ENCODE assay signal across 2 cellular contexts in the genomic region with DNA sequence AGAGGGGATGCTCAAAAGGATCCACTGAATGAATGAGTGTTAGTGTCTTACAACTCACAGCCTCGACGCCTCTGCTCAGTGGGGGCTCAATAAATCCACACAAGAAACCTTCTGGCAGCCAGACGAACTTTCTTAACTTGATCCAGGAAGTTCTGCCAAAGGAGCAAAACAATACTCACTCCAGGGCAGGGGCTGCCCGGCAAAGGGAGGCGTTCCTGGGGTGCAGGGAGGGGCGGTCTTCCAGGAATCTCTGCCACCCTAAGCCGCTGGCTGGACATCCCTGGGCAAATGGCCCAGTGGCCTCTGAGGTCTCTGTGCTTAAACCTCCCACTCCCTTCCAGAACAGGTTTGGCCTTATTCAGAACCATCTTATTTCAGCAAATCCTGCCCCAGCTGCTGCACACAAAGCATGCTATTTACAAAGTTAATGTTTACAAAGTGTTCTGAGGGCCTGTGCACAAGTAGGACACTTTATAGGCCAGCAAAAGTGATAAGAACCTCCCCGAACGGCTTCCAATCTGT.
TF ChIP-seq lines count a peak whose summit lies in the region.

No MANE protein-coding gene starts in this region.

TF ChIP-seq in GM23338, 12 proteins besides CTCF, POLR2A, EP300 and RAD21 (continued from another document):
- TF ChIP-seq ZNF462 (CRISPR knock-in tag; IDR thresholded peaks at IDR 0.05) (no peak), STAT1 (IDR thresholded peaks at IDR 0.05; ENCODE audit: unreplicated experiment) (no peak), EZH2 (IDR thresholded peaks at IDR 0.05; ENCODE audit: low read depth, unreplicated experiment) (no peak), ZNF114 (CRISPR knock-in tag; IDR thresholded peaks at IDR 0.05) (no peak), NANOG (IDR thresholded peaks at IDR 0.05; ENCODE audit: borderline replicate concordance) (no peak), EZH2phosphoT487 (IDR thresholded peaks at IDR 0.05; ENCODE audit: unreplicated experiment) (no peak)

TF ChIP-seq in K562, 482 proteins besides CTCF, POLR2A, EP300 and RAD21 (continued from another document):
- TF ChIP-seq, protein P1, sequence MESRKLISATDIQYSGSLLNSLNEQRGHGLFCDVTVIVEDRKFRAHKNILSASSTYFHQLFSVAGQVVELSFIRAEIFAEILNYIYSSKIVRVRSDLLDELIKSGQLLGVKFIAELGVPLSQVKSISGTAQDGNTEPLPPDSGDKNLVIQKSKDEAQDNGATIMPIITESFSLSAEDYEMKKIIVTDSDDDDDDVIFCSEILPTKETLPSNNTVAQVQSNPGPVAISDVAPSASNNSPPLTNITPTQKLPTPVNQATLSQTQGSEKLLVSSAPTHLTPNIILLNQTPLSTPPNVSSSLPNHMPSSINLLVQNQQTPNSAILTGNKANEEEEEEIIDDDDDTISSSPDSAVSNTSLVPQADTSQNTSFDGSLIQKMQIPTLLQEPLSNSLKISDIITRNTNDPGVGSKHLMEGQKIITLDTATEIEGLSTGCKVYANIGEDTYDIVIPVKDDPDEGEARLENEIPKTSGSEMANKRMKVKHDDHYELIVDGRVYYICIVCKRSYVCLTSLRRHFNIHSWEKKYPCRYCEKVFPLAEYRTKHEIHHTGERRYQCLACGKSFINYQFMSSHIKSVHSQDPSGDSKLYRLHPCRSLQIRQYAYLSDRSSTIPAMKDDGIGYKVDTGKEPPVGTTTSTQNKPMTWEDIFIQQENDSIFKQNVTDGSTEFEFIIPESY (CRISPR knock-in tag; IDR thresholded peaks at IDR 0.05): no peak
- TF ChIP-seq GTF2B (IDR thresholded peaks at IDR 0.05; ENCODE audit: extremely low read depth, insufficient read length): no peak
